In genomic region chr16:4465977-4466779, GRCh38 we compare ENCODE assay signal across 9 cellular contexts. TPM values are rescaled to one million over a fixed set of nuclear protein-coding genes. Genes with fewer than 3 reads are reported as not detected.
A peak's percentile ranks its signal among the peaks of the same experiment; 100 is the strongest.
DNase-seq lines count a peak whose midpoint lies in the region; ATAC-seq and TF ChIP-seq lines count a peak whose summit lies in the region.
"Had no signal": no experiment of that assay in that cellular context is flagged by ENCODE, and none has a peak within 500 bp of the region (broad histone marks: within the 10 kb centered on the region; RNA-seq: fewer than 3 reads in every experiment).

No MANE protein-coding gene starts in this region.

- no peak for TF ChIP-seq EP300 in suprapubic skin (IDR thresholded peaks at IDR 0.05)

- peak overlapping the region; percentile 41 for H3K4me3 ChIP-seq in Jurkat, Clone E6-1 (ENCODE audit: low read length)
- no peak overlapping the region for H3K4me3 ChIP-seq in suprapubic skin

- DNase-seq in Jurkat, Clone E6-1 (ENCODE audit: low read depth, low spot score): peak; percentile 95
- DNase-seq in activated T-cell treated with anti-CD3 and anti-CD28 coated beads for 24 hours (ENCODE audit: low read depth) (peak; percentile 23), Right ventricle myocardium superior (peak; percentile 83), epidermal melanocyte (ENCODE audit: insufficient read length, low spot score) (no peak), OCI-M2 (lab: John Stamatoyannopoulos, UW; ENCODE audit: unreplicated experiment) (no peak), suprapubic skin (ENCODE audit: low spot score in 2 of 2) (no peak), occipital lobe (lab: John Stamatoyannopoulos, UW) (no peak)
- DNase-seq in stimulated activated CD4-positive, alpha-beta T cell treated with anti-CD3 and anti-CD28 coated beads, Interleukin-4, amount 100 ng/mL, for 1 hour: peak; percentile 42
- DNase-seq: HFFc6 had no signal

- peak; percentile 84 for ATAC-seq in Right ventricle myocardium superior (ENCODE audit: poor library complexity)

- H3K27ac ChIP-seq in suprapubic skin: no peak overlapping the region

- no peak for TF ChIP-seq CTCF in suprapubic skin (IDR thresholded peaks at IDR 0.05)

- intact Hi-C loops in Right ventricle myocardium superior (cut with DNase I): no loop called here

- H3K9me3 ChIP-seq in suprapubic skin: no peaks in the 10 kb centered on the region

- WGBS in suprapubic skin: 87% methylated on average over 23 of the region's 32 CpGs

- no peaks in the 10 kb centered on the region for H3K4me1 ChIP-seq in suprapubic skin

- no peak for TF ChIP-seq POLR2A in suprapubic skin (IDR thresholded peaks at IDR 0.05)

- peaks cover 79% of the 10 kb centered on the region for H3K36me3 ChIP-seq in suprapubic skin

- no peaks in the 10 kb centered on the region for H3K27me3 ChIP-seq in suprapubic skin

RNA-seq across cellular contexts. Expression of gene NMRAL1, which starts 8.2 kb away (rescaled TPM):
- 272 TPM for polyA plus RNA-seq in Jurkat, Clone E6-1 (2012; ENCODE audit: insufficient read depth, insufficient read length)
- total RNA-seq in Right ventricle myocardium superior (24.9 TPM), suprapubic skin (10 to 100 TPM; 52.7 to 72.3 (median 61.6) TPM), occipital lobe (51.2 TPM)

RNA-seq across cellular contexts. Expression of gene HMOX2, which starts 10.0 kb away (rescaled TPM):
- polyA plus RNA-seq in Jurkat, Clone E6-1 (2012; ENCODE audit: insufficient read depth, insufficient read length): 121 TPM
- total RNA-seq in Right ventricle myocardium superior (125 TPM), suprapubic skin (10 to 100 TPM; 43.6 to 64.3 (median 52.7) TPM), occipital lobe (27.0 TPM)

RNA-seq across cellular contexts. Expression of gene DNAJA3, which starts 40.5 kb away (rescaled TPM):
- polyA plus RNA-seq in Jurkat, Clone E6-1 (2012; ENCODE audit: insufficient read depth, insufficient read length): 72.5 TPM
- total RNA-seq in Right ventricle myocardium superior (76.8 TPM), suprapubic skin (10 to 100 TPM; 41.1 to 70.9 (median 48.7) TPM), occipital lobe (32.1 TPM)

RNA-seq across cellular contexts. Expression of gene CORO7, which starts 49.8 kb away (rescaled TPM):
- 43.2 TPM for polyA plus RNA-seq in Jurkat, Clone E6-1 (2012; ENCODE audit: insufficient read depth, insufficient read length)
- total RNA-seq in Right ventricle myocardium superior (11.6 TPM), suprapubic skin (10 to 100 TPM; 18.8 to 29.6 (median 25.7) TPM), occipital lobe (38.8 TPM)

Comparison
In these comparisons a context has a peak if more than half of its experiments do, and no peak if none do; other contexts are left out.
1. DNase-seq: peak in Jurkat, Clone E6-1 (single experiment), activated T-cell treated with anti-CD3 and anti-CD28 coated beads for 24 hours (single experiment), Right ventricle myocardium superior (single experiment) and stimulated activated CD4-positive, alpha-beta T cell treated with anti-CD3 and anti-CD28 coated beads, Interleukin-4, amount 100 ng/mL, for 1 hour (single experiment); none in epidermal melanocyte (single experiment), OCI-M2 (single experiment), suprapubic skin (0 of 2) and occipital lobe (single experiment).